20 cellular contexts compared by ENCODE assay signal in genomic region chr7:66883716-66884115, GRCh38. TPM values are rescaled to one million over a fixed set of nuclear protein-coding genes. Genes with fewer than 3 reads are reported as not detected.
DNase-seq lines count a peak whose midpoint lies in the region; ATAC-seq, FAIRE-seq and TF ChIP-seq lines count a peak whose summit lies in the region.
"Had no signal": no experiment of that assay in that cellular context is flagged by ENCODE, and none has a peak within 500 bp of the region (broad histone marks: within the 10 kb centered on the region; RNA-seq: fewer than 3 reads in every experiment).

No MANE protein-coding gene starts in this region.

- no peaks in the 10 kb centered on the region for H3K9me3 Mint-ChIP-seq in activated naive CD4-positive, alpha-beta T cell treated with anti-CD3 and anti-CD28 coated beads, Interleukin-2, amount 50 U/mL, for 72 hours

- H3K4ac ChIP-seq in IMR-90 (ENCODE audit: low read depth, low read length) (no peak overlapping the region), trophoblast cell (ENCODE audit: low read depth, low read length) (no peak overlapping the region)

- POLR2A ChIA-PET in IMR-90 (lab: Charles Lee; ENCODE audit: unreplicated experiment) (no interaction called here), GM12878 (lab: Charles Lee) (interaction anchor here (0.7 kb wide), 1 partner anchor 11 kb away, joined by 3 read pairs; no protein-coding TSS in a partner anchor), GM10248 (lab: Yijun Ruan, JAX) (interaction anchor here (0.7 kb wide), 1 partner anchor 18 kb away, joined by 4 read pairs; no protein-coding TSS in a partner anchor)

- H2BK120ac ChIP-seq in IMR-90 (ENCODE audit: low read depth, low read length): no peak overlapping the region
- H2BK120ac ChIP-seq in trophoblast cell (ENCODE audit: insufficient read depth, low read length, poor library complexity): no peak overlapping the region

- TF ChIP-seq POLR2A in IMR-90 (IDR thresholded peaks at IDR 0.05; ENCODE audit: low read depth, low read length) (no peak), GM12878 (IDR thresholded peaks at IDR 0.05; ENCODE audit: low read depth, low read length) (no peak), ovary (IDR thresholded peaks at IDR 0.05) (no peak)

- CTCF ChIA-PET in IMR-90 (lab: Yijun Ruan, JAX) (no interaction called here), GM12878 (lab: Yijun Ruan, JAX) (no interaction called here), GM10248 (lab: Yijun Ruan, JAX) (interaction anchor here (1.3 to 1.7 kb wide), 2 partner anchors 11 to 18 kb away, joined by 4 to 6 read pairs; no protein-coding TSS in a partner anchor)

- no peak overlapping the region for H3K18ac ChIP-seq in IMR-90 (ENCODE audit: low read depth, low read length)
- H3K18ac ChIP-seq in trophoblast cell (ENCODE audit: low read length): no peak overlapping the region

- H3K56ac ChIP-seq in IMR-90 (ENCODE audit: extremely low read depth, insufficient read depth, low read length): no peak overlapping the region

- intact Hi-C loops in IMR-90 (cut with micrococcal nuclease) (no loop called here), GM12878 (cut with micrococcal nuclease; ENCODE audit: unreplicated experiment) (no loop called here), ovary (cut with DNase I) (no loop called here)

- peaks cover 6 to 28% of the 10 kb centered on the region in 2 donors for H3K36me3 Mint-ChIP-seq in activated naive CD4-positive, alpha-beta T cell treated with anti-CD3 and anti-CD28 coated beads, Interleukin-2, amount 50 U/mL, for 72 hours

- TF ChIP-seq CTCF in IMR-90 (conservative IDR thresholded peaks at IDR 0.05; ENCODE audit: low read depth, low read length) (no peak), GM12878 (IDR thresholded peaks at IDR 0.05 in 2 of 3, conservative IDR thresholded peaks at IDR 0.05 in 1 of 3; ENCODE audit: control insufficient read depth in 2 of 3, extremely low read depth in 1 of 3, insufficient read depth in 1 of 3, low read depth in 3 of 3, low read length in 3 of 3) (no peak), GM10248 (IDR thresholded peaks at IDR 0.05; ENCODE audit: control extremely low read depth, extremely low read depth, low read depth, missing control alignments) (no peak), ovary (IDR thresholded peaks at IDR 0.05) (no peak)

- H3K79me2 ChIP-seq in GM12878 (ENCODE audit: control insufficient read depth, insufficient read depth, low read length): no peaks in the 10 kb centered on the region
- no peaks in the 10 kb centered on the region for H3K79me2 ChIP-seq in trophoblast cell (ENCODE audit: control insufficient read depth, insufficient read depth, low read length, poor library complexity)

- no peak overlapping the region for H2BK15ac ChIP-seq in IMR-90 (ENCODE audit: low read depth, low read length)

- peak overlapping the region in 1 of 2 donors; percentile 66 for H3K27ac Mint-ChIP-seq in activated naive CD4-positive, alpha-beta T cell treated with anti-CD3 and anti-CD28 coated beads, Interleukin-2, amount 50 U/mL, for 72 hours
- H3K27ac Mint-ChIP-seq: B cell had no signal

- TF ChIP-seq RAD21 in IMR-90 (IDR thresholded peaks at IDR 0.05; ENCODE audit: low read length) (no peak), GM12878 (IDR thresholded peaks at IDR 0.05; ENCODE audit: insufficient read depth, low read depth, low read length) (no peak)

- H2BK5ac ChIP-seq in IMR-90 (ENCODE audit: low read depth, low read length, poor library complexity, severe bottlenecking): no peak overlapping the region
- no peak overlapping the region for H2BK5ac ChIP-seq in trophoblast cell (ENCODE audit: low read depth, low read length, poor library complexity)

- peaks cover 6% of the 10 kb centered on the region for H3K9me1 ChIP-seq in IMR-90 (ENCODE audit: insufficient read depth, low read length)

- H3K27me3 ChIP-seq in IMR-90 (ENCODE audit: control insufficient read depth, insufficient read depth, low read length) (no peaks in the 10 kb centered on the region), GM12878 (replicated peaks in 1 of 2; ENCODE audit: control insufficient read depth in 2 of 2, insufficient read depth in 2 of 2, low read length in 1 of 2) (no peaks in the 10 kb centered on the region), trophoblast cell (ENCODE audit: insufficient read depth, low read length) (no peaks in the 10 kb centered on the region), ovary (no peaks in the 10 kb centered on the region)

- H2AK9ac ChIP-seq in IMR-90 (replicated peaks; ENCODE audit: low read depth, low read length, poor library complexity): no peak overlapping the region

- H2AK5ac ChIP-seq in IMR-90 (ENCODE audit: low read depth, low read length) (no peak overlapping the region), trophoblast cell (ENCODE audit: low read length) (no peak overlapping the region)

- WGBS in IMR-90 (ENCODE audit: extremely low coverage in 2 of 2, insufficient read length in 1 of 2), 2 experiments: 100% methylated on average over 1 of the region's 7 CpGs; no CpG with 5 or more reads in 1 of the 2 experiments
- 49% methylated on average over 7 of the region's 7 CpGs for WGBS in GM12878 (ENCODE audit: insufficient coverage, insufficient replicate concordance, low lambda C conversion rate, missing lambda C conversion rate)
- WGBS in trophoblast cell (ENCODE audit: extremely low coverage, insufficient coverage, insufficient read length): no CpG with 5 or more reads among the region's 7 CpGs
- WGBS in ovary, 3 donors: 93 to 94% (median 94%) methylated on average over 7 of the region's 7 CpGs

- H3K36me3 ChIP-seq in IMR-90 (ENCODE audit: control insufficient read depth, insufficient read depth, low read length) (peaks cover 4% of the 10 kb centered on the region; the same call in 1 of the 2 replicates), GM12878 (ENCODE audit: control insufficient read depth in 2 of 2, insufficient read depth in 2 of 2, low read length in 1 of 2) (peaks cover 0 to 3% of the 10 kb centered on the region in 2 experiments; a peak in 2 of 4 replicates), trophoblast cell (ENCODE audit: control insufficient read depth in 1 of 2, insufficient read depth in 2 of 2, low read length in 2 of 2) (peaks cover 0 to 4% of the 10 kb centered on the region in 2 experiments), ovary (no peaks in the 10 kb centered on the region)
- H3K36me3 ChIP-seq: thoracic aorta had no signal

- SMC1A ChIA-PET in GM12878 (lab: Charles Lee; ENCODE audit: uncharacterized antibody, unreplicated experiment): no interaction called here

- H2BK12ac ChIP-seq in trophoblast cell (ENCODE audit: low read length): no peak overlapping the region

- H3K23ac ChIP-seq in IMR-90 (ENCODE audit: low read depth, low read length) (no peak overlapping the region), trophoblast cell (ENCODE audit: low read length) (no peak overlapping the region)

- TF ChIP-seq EP300 in GM12878 (IDR thresholded peaks at IDR 0.05; ENCODE audit: borderline replicate concordance in 1 of 2, control insufficient read depth in 1 of 2, low read depth in 2 of 2, low read length in 2 of 2) (no peak), ovary (IDR thresholded peaks at IDR 0.05) (no peak)

- H3K4me2 ChIP-seq in IMR-90 (ENCODE audit: low read depth, low read length): no peak overlapping the region
- H3K4me2 ChIP-seq in GM12878 (ENCODE audit: control insufficient read depth, insufficient read depth): no peak overlapping the region
- no peak overlapping the region for H3K4me2 ChIP-seq in trophoblast cell (ENCODE audit: low read length)

- BruUV-seq in IMR-90 (replicated peaks; lab: Mats Ljungman, UMichigan): no TSS peak
- no TSS peak for BruUV-seq in GM12878 (replicated peaks; lab: Mats Ljungman, UMichigan)

- H4K5ac ChIP-seq in IMR-90 (ENCODE audit: low read depth, low read length): no peak overlapping the region

- H3K14ac ChIP-seq in IMR-90 (replicated peaks; ENCODE audit: low read depth, low read length) (no peak overlapping the region), trophoblast cell (ENCODE audit: low read length) (no peak overlapping the region)

- H3K27ac ChIP-seq in IMR-90 (ENCODE audit: insufficient read depth, low read length) (no peak overlapping the region; the same call in 1 of the 2 replicates), GM12878 (ENCODE audit: control insufficient read depth, insufficient read depth) (no peak overlapping the region), trophoblast cell (ENCODE audit: low read depth, low read length) (no peak overlapping the region), ovary (no peak overlapping the region)
- H3K27ac ChIP-seq: SK-N-MC, thoracic aorta had no signal

- H3K9me3 ChIP-seq in IMR-90 (ENCODE audit: control insufficient read depth, insufficient read depth, low read length) (no peaks in the 10 kb centered on the region), GM12878 (replicated peaks; ENCODE audit: control insufficient read depth, insufficient read depth, low read length) (no peaks in the 10 kb centered on the region; the same call in 2 of the 3 replicates), trophoblast cell (ENCODE audit: insufficient read depth, low read depth, low read length) (no peaks in the 10 kb centered on the region), ovary (no peaks in the 10 kb centered on the region)
- H3K9me3 ChIP-seq: thoracic aorta had no signal

- H3K4me1 ChIP-seq in IMR-90 (ENCODE audit: control insufficient read depth, insufficient read depth, low read length) (peaks cover 3% of the 10 kb centered on the region), GM12878 (ENCODE audit: control insufficient read depth, insufficient read depth, low read length) (peaks cover 16% of the 10 kb centered on the region), trophoblast cell (ENCODE audit: control insufficient read depth in 1 of 2, insufficient read depth in 2 of 2, low read length in 2 of 2) (peaks cover 0 to 14% of the 10 kb centered on the region in 2 experiments), ovary (ENCODE audit: insufficient read depth) (no peaks in the 10 kb centered on the region)

- no peak for FAIRE-seq in GM12878 (lab: Jason Lieb, UNC)
- FAIRE-seq: TTC549 had no signal

- RAD21 ChIA-PET in GM12878 (lab: Charles Lee; ENCODE audit: unreplicated experiment): interaction anchor here (1.0 kb wide), 1 partner anchor 39 kb away, joined by 3 read pairs; no protein-coding TSS in a partner anchor

- H4K12ac ChIP-seq in trophoblast cell (ENCODE audit: low read depth, low read length): no peak overlapping the region

- no peak overlapping the region for H2BK20ac ChIP-seq in IMR-90 (ENCODE audit: low read depth, low read length)

- no peak for DNase-seq in activated naive CD4-positive, alpha-beta T cell treated with anti-CD3 and anti-CD28 coated beads, Interleukin-2, amount 50 U/mL, for 72 hours (ENCODE audit: low spot score in 2 of 2)
- no peak for DNase-seq in activated naive CD4-positive, alpha-beta T cell treated with Interleukin-2 at 50 U/mL for 16 hours
- DNase-seq in IMR-90: peak; percentile 77
- DNase-seq in GM12878 (ENCODE audit: low read depth, low spot score): no peak
- peak; percentile 63 to 76 for DNase-seq in trophoblast cell
- no peak for DNase-seq in GM10248 (ENCODE audit: extremely low spot score)
- no peak for DNase-seq in ovary
- DNase-seq: activated naive CD4-positive, alpha-beta T cell treated with anti-CD3 and anti-CD28 coated beads, Interleukin-2, amount 50 U/mL, for 16 hours; left cardiac atrium; MM.1S; NCI-H187 treated with DMSO at 0.1 percent for 48 hours; NCI-H510A; occipital lobe; stimulated activated CD4-positive, alpha-beta T cell treated with anti-CD3 and anti-CD28 coated beads, Interleukin-4, amount 100 ng/mL, for 4 hours had no signal

- H4K8ac ChIP-seq in IMR-90 (ENCODE audit: low read depth in 2 of 2, low read length in 2 of 2): no peak overlapping the region
- no peak overlapping the region for H4K8ac ChIP-seq in trophoblast cell (ENCODE audit: low read depth, low read length)

- H4K20me1 ChIP-seq in IMR-90 (ENCODE audit: insufficient read depth, low read length) (no peaks in the 10 kb centered on the region), GM12878 (ENCODE audit: control insufficient read depth, insufficient read depth) (no peaks in the 10 kb centered on the region)

- no peak overlapping the region for H2AFZ ChIP-seq in IMR-90 (replicated peaks; ENCODE audit: low read length, poor library complexity)
- no peak overlapping the region for H2AFZ ChIP-seq in GM12878 (ENCODE audit: control insufficient read depth, low read depth, low read length)
- no peak overlapping the region for H2AFZ ChIP-seq in trophoblast cell (ENCODE audit: insufficient read depth, low read length, poor library complexity)

- no peaks in the 10 kb centered on the region for H3K79me1 ChIP-seq in IMR-90 (ENCODE audit: low read depth in 1 of 2, low read length in 2 of 2)
- no peaks in the 10 kb centered on the region for H3K79me1 ChIP-seq in trophoblast cell (ENCODE audit: low read length)

- in situ Hi-C loops in IMR-90 (cut with MboI; ENCODE audit: low sequenced_read_pairs): no loop called here
- in situ Hi-C loops in GM12878 (cut with MboI): no loop called here

- peak; percentile 63 to 86 for ATAC-seq in activated naive CD4-positive, alpha-beta T cell treated with anti-CD3 and anti-CD28 coated beads, Interleukin-2, amount 50 U/mL, for 72 hours
- ATAC-seq in IMR-90 (ENCODE audit: low read depth) (peak; percentile 94), GM12878 (peak; percentile 11; the same call in 2 of the 3 replicates), GM21576 (IDR thresholded peaks at IDR 0.05; ENCODE audit: unreplicated experiment) (no peak)
- ATAC-seq: HCT116, left cardiac atrium had no signal

- no peak overlapping the region for H4K91ac ChIP-seq in IMR-90 (ENCODE audit: insufficient read depth, low read depth, low read length)
- H4K91ac ChIP-seq in trophoblast cell (ENCODE audit: low read depth, low read length): no peak overlapping the region

- H3K4me3 ChIP-seq in IMR-90 (ENCODE audit: insufficient read depth, low read depth, low read length): no peak overlapping the region
- H3K4me3 ChIP-seq in GM12878: no peak overlapping the region
- no peak overlapping the region for H3K4me3 ChIP-seq in trophoblast cell (ENCODE audit: low read depth, low read length)
- no peak overlapping the region for H3K4me3 ChIP-seq in ovary
- H3K4me3 ChIP-seq: SK-N-MC, thoracic aorta had no signal

- H3K9ac ChIP-seq in IMR-90 (ENCODE audit: low read depth, low read length) (no peak overlapping the region), GM12878 (ENCODE audit: control insufficient read depth, insufficient read depth, low read length) (no peak overlapping the region), trophoblast cell (ENCODE audit: low read length) (no peak overlapping the region)

- dilution Hi-C loops in IMR-90 (cut with HindIII; ENCODE audit: low sequenced_read_pairs, unreplicated experiment): no loop called here

RNA-seq across cellular contexts. Expression of gene TMEM248, which starts 37.3 kb away (rescaled TPM):
- total RNA-seq in activated naive CD4-positive, alpha-beta T cell treated with anti-CD3 and anti-CD28 coated beads, Interleukin-2, amount 50 U/mL, for 72 hours: 10 to 100 TPM; 67.4 to 81.1 TPM
- total RNA-seq in IMR-90 (2012; rRNA removed): 103 and 117 TPM in 2 replicates
- 175 and 195 TPM in 2 replicates for polyA plus RNA-seq in IMR-90 (2012; rRNA removed)
- 44.3 and 164 TPM in 2 replicates for polyA plus RNA-seq in IMR-90 (2012; cell fraction: cytosol; rRNA removed)
- 73.8 and 84.2 TPM in 2 replicates for polyA plus RNA-seq in IMR-90 (2012; cell fraction: nucleus; rRNA removed; ENCODE audit: low replicate concordance)
- 110 and 138 TPM in 2 replicates for total RNA-seq in GM12878 (2013; cell fraction: nucleolus; rRNA removed)
- 60.8 and 63.7 TPM in 2 replicates for total RNA-seq in GM12878 (2014; rRNA removed)
- total RNA-seq in GM12878 (2014; rRNA removed; fragmentation: Illumina TruSeq; extraction: Trizol): 43.5 and 45.3 TPM in 2 replicates
- total RNA-seq in GM12878 (2021): 70.0 and 74.3 TPM in 2 replicates
- 23.8 TPM for polyA plus RNA-seq in GM12878 (2011; ENCODE audit: low read depth)
- 49.8 and 93.5 TPM in 2 replicates for polyA plus RNA-seq in GM12878 (2011; rRNA removed)
- polyA plus RNA-seq in GM12878 (2011; cell fraction: cytosol; rRNA removed): 136 and 180 TPM in 2 replicates
- polyA plus RNA-seq in GM12878 (2011; cell fraction: nucleus; rRNA removed): 97.3 and 107 TPM in 2 replicates
- polyA plus RNA-seq in GM12878 (2012): 39.5 and 41.8 TPM in 2 replicates
- 39.0 and 81.5 TPM in 2 replicates for polyA plus RNA-seq in GM12878 (2014; fragmentation: Illumina TruSeq; extraction: Trizol)
- polyA plus RNA-seq in GM12878 (2014; fragmentation: Nextera tagmentation; extraction: Ambion mirVana): 10 to 100 TPM in 1 of 2 experiments, 1 to 10 TPM in 1; 6.3 to 10.5 TPM
- polyA plus RNA-seq in GM12878 (2014; rRNA removed): 58.4 and 69.0 TPM in 2 replicates
- polyA plus RNA-seq in GM12878 (2016; fragmentation: Nextera tagmentation; extraction: Ambion mirVana): 10 to 100 TPM; 17.4 to 84.9 TPM
- 157 TPM in 2 replicates for polyA minus RNA-seq in GM12878 (2011; rRNA and poly(A)+ RNA removed)
- polyA minus RNA-seq in GM12878 (2011; cell fraction: cytosol; rRNA and poly(A)+ RNA removed): 40.6 and 52.5 TPM in 2 replicates
- 20.9 and 30.4 TPM in 2 replicates for polyA minus RNA-seq in GM12878 (2011; cell fraction: nucleus; rRNA and poly(A)+ RNA removed)
- 92.6 and 97.8 TPM in 2 replicates for polyA plus RNA-seq in trophoblast cell (2013)
- total RNA-seq in ovary: 100 to 1,000 TPM in 5 of 7 donors, 10 to 100 TPM in 2; 71.9 to 118 (median 102) TPM
- polyA plus RNA-seq in ovary: 10 to 100 TPM; 51.8 to 76.6 TPM

Comparison
In these comparisons a context has a peak if more than half of its experiments do, and no peak if none do; other contexts are left out.
1. DNase-seq: peak in IMR-90 (single experiment) and trophoblast cell (2 of 2); none in activated naive CD4-positive, alpha-beta T cell treated with anti-CD3 and anti-CD28 coated beads, Interleukin-2, amount 50 U/mL, for 72 hours (0 of 2), activated naive CD4-positive, alpha-beta T cell treated with Interleukin-2 at 50 U/mL for 16 hours (single experiment), GM12878 (single experiment), GM10248 (single experiment) and ovary (0 of 5).